In genomic region chr5:134547579-134547978, GRCh38 we compare ENCODE assay signal across 10 cellular contexts. TPM values are rescaled to one million over a fixed set of nuclear protein-coding genes. Genes with fewer than 3 reads are reported as not detected.
DNase-seq lines count a peak whose midpoint lies in the region; ATAC-seq, FAIRE-seq and TF ChIP-seq lines count a peak whose summit lies in the region.
"Had no signal": no experiment of that assay in that cellular context is flagged by ENCODE, and none has a peak within 500 bp of the region (broad histone marks: within the 10 kb centered on the region; RNA-seq: fewer than 3 reads in every experiment).

No MANE protein-coding gene starts in this region.

- H3K4me2 ChIP-seq in osteoblast (ENCODE audit: insufficient read depth, low read length), result peak overlapping the region; percentile 6

- H3K27me3 Mint-ChIP-seq in CD4-positive, alpha-beta memory T cell, result no peaks in the 10 kb centered on the region

- DNase-seq in CD4-positive, alpha-beta memory T cell, result no peak
- peak; percentile 17 to 88 for DNase-seq in NCI-H446 (lab: John Stamatoyannopoulos, UW)
- peak; percentile 48 for DNase-seq in dermis blood vessel endothelial cell
- peak; percentile 95 for DNase-seq in osteoblast (ENCODE audit: insufficient read length, low spot score, missing footprints)
- no peak for DNase-seq in GM19239 (ENCODE audit: insufficient read length, low spot score)
- DNase-seq in NCI-H1105 (lab: John Stamatoyannopoulos, UW), result no peak
- no peak for DNase-seq in H7
- DNase-seq: testis had no signal

- H3K27ac ChIP-seq in CD4-positive, alpha-beta memory T cell (ENCODE audit: low read depth, low read length), result no peak overlapping the region
- H3K27ac ChIP-seq in osteoblast (ENCODE audit: low read depth, low read length), result peak overlapping the region; percentile 6
- H3K27ac ChIP-seq: testis had no signal

- peaks cover 38 to 75% of the 10 kb centered on the region in 2 donors for H3K36me3 Mint-ChIP-seq in CD4-positive, alpha-beta memory T cell

- peaks cover 56% of the 10 kb centered on the region for H3K36me3 ChIP-seq in CD4-positive, alpha-beta memory T cell (ENCODE audit: insufficient read depth, low read length)
- peaks cover 7% of the 10 kb centered on the region for H3K36me3 ChIP-seq in osteoblast (ENCODE audit: insufficient read depth, low read length)
- H3K36me3 ChIP-seq in H7 (replicated peaks; ENCODE audit: control insufficient read depth, insufficient read depth, low read length), result peaks cover 30% of the 10 kb centered on the region

- H4K20me1 ChIP-seq in osteoblast (ENCODE audit: insufficient read depth, low read length), result peaks cover 4% of the 10 kb centered on the region

- no peak overlapping the region for H2AFZ ChIP-seq in osteoblast (ENCODE audit: low read length)

- no peaks in the 10 kb centered on the region for H3K27me3 ChIP-seq in CD4-positive, alpha-beta memory T cell (ENCODE audit: insufficient read depth, low read length)
- no peaks in the 10 kb centered on the region for H3K27me3 ChIP-seq in osteoblast (ENCODE audit: insufficient read depth, low read length)
- no peaks in the 10 kb centered on the region for H3K27me3 ChIP-seq in H7 (ENCODE audit: control insufficient read depth, insufficient read depth, low read length)
- H3K27me3 ChIP-seq: testis had no signal

- POLR2A ChIA-PET in CD4-positive, alpha-beta memory T cell (lab: Charles Lee; ENCODE audit: partially characterized antibody), result interaction anchor here (0.8 to 8.4 kb wide), 3 partner anchors 8 to 136 kb away, joined by 3 to 81 read pairs (median 8); partner anchors contain the start of gene JADE2

- peak overlapping the region in 6 of 7 donors; percentile 38 to 84 (median 48) for H3K27ac Mint-ChIP-seq in CD4-positive, alpha-beta memory T cell

- no peak overlapping the region for H3K4me3 Mint-ChIP-seq in CD4-positive, alpha-beta memory T cell

- H3K9me3 Mint-ChIP-seq in CD4-positive, alpha-beta memory T cell, result no peaks in the 10 kb centered on the region

- ATAC-seq in GM18870 (IDR thresholded peaks at IDR 0.05; ENCODE audit: unreplicated experiment), result no peak
- ATAC-seq: K562 had no signal

- intact Hi-C loops in CD4-positive, alpha-beta memory T cell (cut with micrococcal nuclease), result no loop called here

- peaks cover 80% of the 10 kb centered on the region for H3K4me1 ChIP-seq in CD4-positive, alpha-beta memory T cell (ENCODE audit: insufficient read depth, low read length)
- peaks cover 55% of the 10 kb centered on the region for H3K4me1 ChIP-seq in osteoblast (ENCODE audit: insufficient read depth, low read length)

- peaks cover 43 to 81% (median 61%) of the 10 kb centered on the region in 4 donors for H3K4me1 Mint-ChIP-seq in CD4-positive, alpha-beta memory T cell

- TF ChIP-seq CTCF in osteoblast (IDR thresholded peaks at IDR 0.05; ENCODE audit: extremely low read depth, low read depth, low read length), result no peak

- FAIRE-seq in GM19239 (lab: Jason Lieb, UNC), result no peak
- FAIRE-seq: K562 had no signal

- H3K9me3 ChIP-seq in CD4-positive, alpha-beta memory T cell (ENCODE audit: control insufficient read depth in 1 of 2, low read length in 2 of 2), result no peaks in the 10 kb centered on the region
- H3K9me3 ChIP-seq in osteoblast (ENCODE audit: low read depth, low read length), result no peaks in the 10 kb centered on the region
- H3K9me3 ChIP-seq: testis had no signal

- no peak overlapping the region for H3K4me3 ChIP-seq in CD4-positive, alpha-beta memory T cell (ENCODE audit: low read length in 2 of 2)
- H3K4me3 ChIP-seq in osteoblast (ENCODE audit: insufficient read depth, low read length) (no peak overlapping the region), H7 (ENCODE audit: insufficient read depth, low read depth, low read length) (no peak overlapping the region)
- H3K4me3 ChIP-seq: K562, testis had no signal

- peaks cover 20% of the 10 kb centered on the region for H3K79me2 ChIP-seq in osteoblast (ENCODE audit: insufficient read depth, low read length)

- CTCF ChIA-PET in CD4-positive, alpha-beta memory T cell (lab: Charles Lee; ENCODE audit: partially characterized antibody), result interaction anchor here (0.6 to 3.0 kb wide), 5 partner anchors 11 to 141 kb away, joined by 3 to 8 read pairs (median 4); partner anchors contain the start of gene CDKN2AIPNL

RNA-seq across cellular contexts. Expression of gene JADE2, which starts 22.1 kb away (rescaled TPM):
- 100 to 1,000 TPM; 265 to 276 TPM for total RNA-seq in CD4-positive, alpha-beta memory T cell
- 10 to 100 TPM in 1 of 2 donors, 1 to 10 TPM in 1; 9.1 to 42.6 TPM for polyA plus RNA-seq in CD4-positive, alpha-beta memory T cell
- total RNA-seq in dermis blood vessel endothelial cell (23.3 and 31.7 TPM in 2 replicates), osteoblast (22.7 and 26.8 TPM in 2 replicates)
- 29.5 and 33.7 TPM in 2 replicates for total RNA-seq in H7 (2014; rRNA removed; shearing (Covaris generic))

Comparison
In these comparisons a context has a peak if more than half of its experiments do, and no peak if none do; other contexts are left out.
1. DNase-seq: peak in NCI-H446 (2 of 2), dermis blood vessel endothelial cell (single experiment) and osteoblast (single experiment); none in CD4-positive, alpha-beta memory T cell (0 of 5), GM19239 (single experiment), NCI-H1105 (single experiment) and H7 (single experiment).